ENCODE assay signal across 20 cellular contexts in the genomic region with DNA sequence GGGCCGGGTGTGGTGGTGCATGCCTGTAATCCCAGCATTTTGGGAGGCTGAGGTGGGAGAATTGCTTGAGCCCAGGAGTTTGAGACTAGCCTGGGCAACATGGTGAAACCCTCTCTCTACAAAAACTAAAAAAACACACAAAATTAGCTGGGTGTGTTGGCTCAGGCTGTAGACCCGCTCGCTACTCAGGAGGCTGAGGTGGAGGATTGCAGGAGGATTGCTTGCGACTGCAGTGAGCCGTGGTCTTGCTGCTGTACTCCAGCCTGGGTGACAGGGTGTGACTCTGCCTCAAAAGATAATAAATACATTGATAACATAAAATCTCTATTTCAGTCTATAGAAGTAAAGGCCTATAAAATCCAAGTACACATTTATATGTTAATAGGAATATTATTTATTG.
"Had no signal": no experiment of that assay in that cellular context is flagged by ENCODE, and none has a peak within 500 bp of the region (broad histone marks: within the 10 kb centered on the region; RNA-seq: fewer than 3 reads in every experiment).

No MANE protein-coding gene starts in this region.

- DNase-seq: Karpas-422, KG1, MG63, NCI-H1092, NCI-H1105 treated with DMSO at 0.1 percent for 48 hours, NCI-H1417 treated with DMSO at 0.1 percent for 48 hours, NCI-H146, NCI-H1694 treated with DMSO at 0.1 percent for 48 hours, NCI-H1930, NCI-H2081 treated with DMSO at 0.1 percent for 48 hours, NCI-H2171, NCI-H226, NCI-H510A, NCI-H524 treated with DMSO at 0.1 percent for 48 hours, NCI-H69, NCI-H774, SHP77, SK-N-SH had no signal

- H3K4me3 ChIP-seq: MG63 had no signal

- H3K27ac ChIP-seq: HL-60, RWPE1 had no signal

- H3K9me3 ChIP-seq: MG63, SK-N-SH had no signal

- H3K4me2 ChIP-seq: SK-N-SH had no signal

- H3K27me3 ChIP-seq: MG63 had no signal

- H3K9ac ChIP-seq: SK-N-SH had no signal

- H3K36me3 ChIP-seq: MG63 had no signal
